Comparison of ENCODE assay signal across 2 cellular contexts in genomic region chr3:138600341-138600740, GRCh38.
TF ChIP-seq lines count a peak whose summit lies in the region.

No MANE protein-coding gene starts in this region.

TF ChIP-seq in GM23338, 12 proteins besides CTCF, POLR2A, EP300 and RAD21:
- TF ChIP-seq POLR2AphosphoS5 (IDR thresholded peaks at IDR 0.05; ENCODE audit: low read depth) (no peak), ZNF114 (CRISPR knock-in tag; IDR thresholded peaks at IDR 0.05) (no peak), JUNB (IDR thresholded peaks at IDR 0.05; ENCODE audit: unreplicated experiment) (no peak), EZH2 (IDR thresholded peaks at IDR 0.05; ENCODE audit: low read depth, unreplicated experiment) (no peak), EZH2phosphoT487 (IDR thresholded peaks at IDR 0.05; ENCODE audit: unreplicated experiment) (no peak), NANOG (IDR thresholded peaks at IDR 0.05; ENCODE audit: borderline replicate concordance) (no peak), STAT1 (IDR thresholded peaks at IDR 0.05; ENCODE audit: unreplicated experiment) (no peak), CREB1 (CRISPR knock-in tag; IDR thresholded peaks at IDR 0.05; ENCODE audit: low read depth) (no peak), ZNF331 (CRISPR knock-in tag; IDR thresholded peaks at IDR 0.05; ENCODE audit: low read depth) (no peak), ETS1 (IDR thresholded peaks at IDR 0.05) (no peak), ZNF462 (CRISPR knock-in tag; IDR thresholded peaks at IDR 0.05) (no peak)
- TF ChIP-seq, protein P1, sequence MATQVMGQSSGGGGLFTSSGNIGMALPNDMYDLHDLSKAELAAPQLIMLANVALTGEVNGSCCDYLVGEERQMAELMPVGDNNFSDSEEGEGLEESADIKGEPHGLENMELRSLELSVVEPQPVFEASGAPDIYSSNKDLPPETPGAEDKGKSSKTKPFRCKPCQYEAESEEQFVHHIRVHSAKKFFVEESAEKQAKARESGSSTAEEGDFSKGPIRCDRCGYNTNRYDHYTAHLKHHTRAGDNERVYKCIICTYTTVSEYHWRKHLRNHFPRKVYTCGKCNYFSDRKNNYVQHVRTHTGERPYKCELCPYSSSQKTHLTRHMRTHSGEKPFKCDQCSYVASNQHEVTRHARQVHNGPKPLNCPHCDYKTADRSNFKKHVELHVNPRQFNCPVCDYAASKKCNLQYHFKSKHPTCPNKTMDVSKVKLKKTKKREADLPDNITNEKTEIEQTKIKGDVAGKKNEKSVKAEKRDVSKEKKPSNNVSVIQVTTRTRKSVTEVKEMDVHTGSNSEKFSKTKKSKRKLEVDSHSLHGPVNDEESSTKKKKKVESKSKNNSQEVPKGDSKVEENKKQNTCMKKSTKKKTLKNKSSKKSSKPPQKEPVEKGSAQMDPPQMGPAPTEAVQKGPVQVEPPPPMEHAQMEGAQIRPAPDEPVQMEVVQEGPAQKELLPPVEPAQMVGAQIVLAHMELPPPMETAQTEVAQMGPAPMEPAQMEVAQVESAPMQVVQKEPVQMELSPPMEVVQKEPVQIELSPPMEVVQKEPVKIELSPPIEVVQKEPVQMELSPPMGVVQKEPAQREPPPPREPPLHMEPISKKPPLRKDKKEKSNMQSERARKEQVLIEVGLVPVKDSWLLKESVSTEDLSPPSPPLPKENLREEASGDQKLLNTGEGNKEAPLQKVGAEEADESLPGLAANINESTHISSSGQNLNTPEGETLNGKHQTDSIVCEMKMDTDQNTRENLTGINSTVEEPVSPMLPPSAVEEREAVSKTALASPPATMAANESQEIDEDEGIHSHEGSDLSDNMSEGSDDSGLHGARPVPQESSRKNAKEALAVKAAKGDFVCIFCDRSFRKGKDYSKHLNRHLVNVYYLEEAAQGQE (IDR thresholded peaks at IDR 0.05; ENCODE audit: unreplicated experiment): no peak
TF ChIP-seq in GM23338: peak in this region for 0.

TF ChIP-seq in K562, 482 proteins besides CTCF, POLR2A, EP300 and RAD21:
- TF ChIP-seq FOXO4 (CRISPR knock-in tag; IDR thresholded peaks at IDR 0.05) (no peak), TRIM24 (IDR thresholded peaks at IDR 0.05) (no peak), ARNT (IDR thresholded peaks at IDR 0.05) (no peak), PYGO2 (tag; IDR thresholded peaks at IDR 0.05) (no peak), SAP30 (IDR thresholded peaks at IDR 0.05; ENCODE audit: borderline replicate concordance, insufficient read depth, low read depth, low read length, poor library complexity, severe bottlenecking) (no peak), ZNF41 (CRISPR knock-in tag; conservative IDR thresholded peaks at IDR 0.05) (no peak), PTBP1 (IDR thresholded peaks at IDR 0.05; ENCODE audit: low read depth, low read length) (no peak), ZFX (CRISPR knock-in tag; IDR thresholded peaks at IDR 0.05) (no peak)
- TF ChIP-seq, protein P2, sequence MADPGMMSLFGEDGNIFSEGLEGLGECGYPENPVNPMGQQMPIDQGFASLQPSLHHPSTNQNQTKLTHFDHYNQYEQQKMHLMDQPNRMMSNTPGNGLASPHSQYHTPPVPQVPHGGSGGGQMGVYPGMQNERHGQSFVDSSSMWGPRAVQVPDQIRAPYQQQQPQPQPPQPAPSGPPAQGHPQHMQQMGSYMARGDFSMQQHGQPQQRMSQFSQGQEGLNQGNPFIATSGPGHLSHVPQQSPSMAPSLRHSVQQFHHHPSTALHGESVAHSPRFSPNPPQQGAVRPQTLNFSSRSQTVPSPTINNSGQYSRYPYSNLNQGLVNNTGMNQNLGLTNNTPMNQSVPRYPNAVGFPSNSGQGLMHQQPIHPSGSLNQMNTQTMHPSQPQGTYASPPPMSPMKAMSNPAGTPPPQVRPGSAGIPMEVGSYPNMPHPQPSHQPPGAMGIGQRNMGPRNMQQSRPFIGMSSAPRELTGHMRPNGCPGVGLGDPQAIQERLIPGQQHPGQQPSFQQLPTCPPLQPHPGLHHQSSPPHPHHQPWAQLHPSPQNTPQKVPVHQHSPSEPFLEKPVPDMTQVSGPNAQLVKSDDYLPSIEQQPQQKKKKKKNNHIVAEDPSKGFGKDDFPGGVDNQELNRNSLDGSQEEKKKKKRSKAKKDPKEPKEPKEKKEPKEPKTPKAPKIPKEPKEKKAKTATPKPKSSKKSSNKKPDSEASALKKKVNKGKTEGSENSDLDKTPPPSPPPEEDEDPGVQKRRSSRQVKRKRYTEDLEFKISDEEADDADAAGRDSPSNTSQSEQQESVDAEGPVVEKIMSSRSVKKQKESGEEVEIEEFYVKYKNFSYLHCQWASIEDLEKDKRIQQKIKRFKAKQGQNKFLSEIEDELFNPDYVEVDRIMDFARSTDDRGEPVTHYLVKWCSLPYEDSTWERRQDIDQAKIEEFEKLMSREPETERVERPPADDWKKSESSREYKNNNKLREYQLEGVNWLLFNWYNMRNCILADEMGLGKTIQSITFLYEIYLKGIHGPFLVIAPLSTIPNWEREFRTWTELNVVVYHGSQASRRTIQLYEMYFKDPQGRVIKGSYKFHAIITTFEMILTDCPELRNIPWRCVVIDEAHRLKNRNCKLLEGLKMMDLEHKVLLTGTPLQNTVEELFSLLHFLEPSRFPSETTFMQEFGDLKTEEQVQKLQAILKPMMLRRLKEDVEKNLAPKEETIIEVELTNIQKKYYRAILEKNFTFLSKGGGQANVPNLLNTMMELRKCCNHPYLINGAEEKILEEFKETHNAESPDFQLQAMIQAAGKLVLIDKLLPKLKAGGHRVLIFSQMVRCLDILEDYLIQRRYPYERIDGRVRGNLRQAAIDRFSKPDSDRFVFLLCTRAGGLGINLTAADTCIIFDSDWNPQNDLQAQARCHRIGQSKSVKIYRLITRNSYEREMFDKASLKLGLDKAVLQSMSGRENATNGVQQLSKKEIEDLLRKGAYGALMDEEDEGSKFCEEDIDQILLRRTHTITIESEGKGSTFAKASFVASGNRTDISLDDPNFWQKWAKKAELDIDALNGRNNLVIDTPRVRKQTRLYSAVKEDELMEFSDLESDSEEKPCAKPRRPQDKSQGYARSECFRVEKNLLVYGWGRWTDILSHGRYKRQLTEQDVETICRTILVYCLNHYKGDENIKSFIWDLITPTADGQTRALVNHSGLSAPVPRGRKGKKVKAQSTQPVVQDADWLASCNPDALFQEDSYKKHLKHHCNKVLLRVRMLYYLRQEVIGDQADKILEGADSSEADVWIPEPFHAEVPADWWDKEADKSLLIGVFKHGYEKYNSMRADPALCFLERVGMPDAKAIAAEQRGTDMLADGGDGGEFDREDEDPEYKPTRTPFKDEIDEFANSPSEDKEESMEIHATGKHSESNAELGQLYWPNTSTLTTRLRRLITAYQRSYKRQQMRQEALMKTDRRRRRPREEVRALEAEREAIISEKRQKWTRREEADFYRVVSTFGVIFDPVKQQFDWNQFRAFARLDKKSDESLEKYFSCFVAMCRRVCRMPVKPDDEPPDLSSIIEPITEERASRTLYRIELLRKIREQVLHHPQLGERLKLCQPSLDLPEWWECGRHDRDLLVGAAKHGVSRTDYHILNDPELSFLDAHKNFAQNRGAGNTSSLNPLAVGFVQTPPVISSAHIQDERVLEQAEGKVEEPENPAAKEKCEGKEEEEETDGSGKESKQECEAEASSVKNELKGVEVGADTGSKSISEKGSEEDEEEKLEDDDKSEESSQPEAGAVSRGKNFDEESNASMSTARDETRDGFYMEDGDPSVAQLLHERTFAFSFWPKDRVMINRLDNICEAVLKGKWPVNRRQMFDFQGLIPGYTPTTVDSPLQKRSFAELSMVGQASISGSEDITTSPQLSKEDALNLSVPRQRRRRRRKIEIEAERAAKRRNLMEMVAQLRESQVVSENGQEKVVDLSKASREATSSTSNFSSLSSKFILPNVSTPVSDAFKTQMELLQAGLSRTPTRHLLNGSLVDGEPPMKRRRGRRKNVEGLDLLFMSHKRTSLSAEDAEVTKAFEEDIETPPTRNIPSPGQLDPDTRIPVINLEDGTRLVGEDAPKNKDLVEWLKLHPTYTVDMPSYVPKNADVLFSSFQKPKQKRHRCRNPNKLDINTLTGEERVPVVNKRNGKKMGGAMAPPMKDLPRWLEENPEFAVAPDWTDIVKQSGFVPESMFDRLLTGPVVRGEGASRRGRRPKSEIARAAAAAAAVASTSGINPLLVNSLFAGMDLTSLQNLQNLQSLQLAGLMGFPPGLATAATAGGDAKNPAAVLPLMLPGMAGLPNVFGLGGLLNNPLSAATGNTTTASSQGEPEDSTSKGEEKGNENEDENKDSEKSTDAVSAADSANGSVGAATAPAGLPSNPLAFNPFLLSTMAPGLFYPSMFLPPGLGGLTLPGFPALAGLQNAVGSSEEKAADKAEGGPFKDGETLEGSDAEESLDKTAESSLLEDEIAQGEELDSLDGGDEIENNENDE (IDR thresholded peaks at IDR 0.05; ENCODE audit: low read depth, low read length): no peak
